Comparison of ENCODE assay signal across 42 cellular contexts in the genomic region with DNA sequence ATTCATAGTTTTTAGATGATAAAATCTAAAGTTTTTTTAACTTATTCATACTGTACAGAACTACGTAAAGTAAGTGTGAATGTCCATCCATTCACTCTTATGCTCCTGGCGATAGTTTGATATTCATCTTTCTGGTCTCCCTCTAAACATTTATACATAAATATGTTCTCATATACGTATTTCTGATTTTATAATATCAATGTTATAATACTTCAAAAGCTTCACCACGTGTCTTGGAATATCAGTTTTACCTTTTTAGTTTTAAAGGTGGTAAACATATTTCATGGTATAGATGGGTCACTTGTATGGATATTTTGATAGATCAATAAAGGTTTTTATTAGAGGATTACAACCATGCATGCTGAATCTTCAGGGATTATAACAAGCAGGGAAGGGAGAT. TPM values are rescaled to one million over a fixed set of nuclear protein-coding genes. Genes with fewer than 3 reads are reported as not detected.
"Had no signal": no experiment of that assay in that cellular context is flagged by ENCODE, and none has a peak within 500 bp of the region (broad histone marks: within the 10 kb centered on the region; RNA-seq: fewer than 3 reads in every experiment).

No MANE protein-coding gene starts in this region.

- ATAC-seq: activated naive CD4-positive, alpha-beta T cell treated with anti-CD3 and anti-CD28 coated beads, Interleukin-2, amount 50 U/mL, for 72 hours; activated naive CD8-positive, alpha-beta T cell treated with anti-CD3 and anti-CD28 coated beads, Interleukin-2, amount 50 U/mL, for 24 hours; activated T-cell treated with anti-CD3 and anti-CD28 coated beads, Interleukin-2, amount 50 U/mL, for 4 hours; activated T-cell treated with anti-CD3 and anti-CD28 coated beads, Interleukin-2, amount 50 U/mL, for 72 hours; activated T-helper 17 cell treated with anti-CD3 and anti-CD28 coated beads, Interleukin-2, amount 50 U/mL, for 72 hours; body of pancreas had no signal

- H3K4me1 Mint-ChIP-seq: activated naive CD4-positive, alpha-beta T cell treated with anti-CD3 and anti-CD28 coated beads, Interleukin-2, amount 10 ng/mL, durations not matched to agents 7 days and 5 days; activated naive CD4-positive, alpha-beta T cell treated with anti-CD3 and anti-CD28 coated beads, Interleukin-2, amount 50 U/mL, for 24 hours; activated naive CD8-positive, alpha-beta T cell treated with anti-CD3 and anti-CD28 coated beads for 36 hours; activated naive CD8-positive, alpha-beta T cell treated with anti-CD3 and anti-CD28 coated beads, Interleukin-2, amount 10 ng/mL, durations not matched to agents 7 days and 5 days; activated naive CD8-positive, alpha-beta T cell treated with anti-CD3 and anti-CD28 coated beads, Interleukin-2, amount 50 U/mL, for 24 hours; activated T-helper 17 cell treated with anti-CD3 and anti-CD28 coated beads, Interleukin-2, amount 50 U/mL, for 72 hours; brain; central memory CD8-positive, alpha-beta T cell had no signal

- H3K9me3 Mint-ChIP-seq: activated naive CD4-positive, alpha-beta T cell treated with anti-CD3 and anti-CD28 coated beads for 36 hours; activated naive CD4-positive, alpha-beta T cell treated with anti-CD3 and anti-CD28 coated beads, Interleukin-2, amount 10 ng/mL, durations not matched to agents 7 days and 5 days; activated naive CD4-positive, alpha-beta T cell treated with anti-CD3 and anti-CD28 coated beads, Interleukin-2, amount 50 U/mL, for 24 hours; activated naive CD4-positive, alpha-beta T cell treated with anti-CD3 and anti-CD28 coated beads, Interleukin-2, amount 50 U/mL, for 72 hours; activated naive CD8-positive, alpha-beta T cell treated with anti-CD3 and anti-CD28 coated beads, Interleukin-2, amount 10 ng/mL, durations not matched to agents 7 days and 5 days; activated naive CD8-positive, alpha-beta T cell treated with anti-CD3 and anti-CD28 coated beads, Interleukin-2, amount 50 U/mL, for 24 hours; activated T-cell treated with anti-CD3 and anti-CD28 coated beads, Interleukin-2, amount 50 U/mL, for 24 hours; activated T-cell treated with anti-CD3 and anti-CD28 coated beads, Interleukin-2, amount 50 U/mL, for 4 hours; activated T-cell treated with anti-CD3 and anti-CD28 coated beads, Interleukin-2, amount 50 U/mL, for 72 hours; activated T-helper 1 cell treated with anti-CD3 and anti-CD28 coated beads, Interleukin-12 subunit alpha, Interleukin-12 subunit beta, Interleukin-2, Interleukin-4 antibody, amounts not matched to agents 30 ng/mL and 10 ng/mL and 1 ng/mL, durations not matched to agents 14 hours and 24 hours and 36 hours; activated T-helper 17 cell treated with anti-CD3 and anti-CD28 coated beads, Interleukin-2, amount 50 U/mL, for 72 hours; activated T-helper 2 cell treated with anti-CD3 and anti-CD28 coated beads, Interferon-gamma antibody, Interleukin-2, Interleukin-4, amounts not matched to agents 10 μg/mL and 5 μg/mL and 100 μg/mL, durations not matched to agents 14 hours and 24 hours and 36 hours; brain; central memory CD8-positive, alpha-beta T cell had no signal

- H3K36me3 ChIP-seq: adrenal gland, ascending aorta, brain microvascular endothelial cell, breast epithelium, cardiac muscle cell had no signal

- H3K27ac ChIP-seq: adrenal gland, ascending aorta, body of pancreas, brain microvascular endothelial cell, breast epithelium, cardiac muscle cell had no signal

- H3K27me3 Mint-ChIP-seq: activated naive CD4-positive, alpha-beta T cell treated with anti-CD3 and anti-CD28 coated beads, Interleukin-2, amount 10 ng/mL, durations not matched to agents 7 days and 5 days; activated naive CD4-positive, alpha-beta T cell treated with anti-CD3 and anti-CD28 coated beads, Interleukin-2, amount 50 U/mL, for 24 hours; activated naive CD8-positive, alpha-beta T cell treated with anti-CD3 and anti-CD28 coated beads for 36 hours; activated naive CD8-positive, alpha-beta T cell treated with anti-CD3 and anti-CD28 coated beads, Interleukin-2, amount 10 ng/mL, durations not matched to agents 7 days and 5 days; activated naive CD8-positive, alpha-beta T cell treated with anti-CD3 and anti-CD28 coated beads, Interleukin-2, amount 50 U/mL, for 24 hours; activated T-cell treated with anti-CD3 and anti-CD28 coated beads, Interleukin-2, amount 50 U/mL, for 24 hours; activated T-helper 17 cell treated with anti-CD3 and anti-CD28 coated beads, Interleukin-2, amount 50 U/mL, for 72 hours; brain; central memory CD8-positive, alpha-beta T cell had no signal

- DNase-seq: activated effector memory CD4-positive, alpha-beta T cell treated with anti-CD3 and anti-CD28 coated beads, Interleukin-2, amount 50 U/mL, for 16 hours; activated effector memory CD4-positive, alpha-beta T cell treated with Interleukin-2 at 50 U/mL for 16 hours; activated gamma-delta T cell; activated gamma-delta T cell treated with Interleukin-2 at 50 U/mL for 16 hours; activated naive CD4-positive, alpha-beta T cell; activated naive CD4-positive, alpha-beta T cell treated with anti-CD3 and anti-CD28 coated beads for 36 hours; activated naive CD4-positive, alpha-beta T cell treated with anti-CD3 and anti-CD28 coated beads, Interleukin-2, amount 10 ng/mL, durations not matched to agents 7 days and 5 days; activated naive CD4-positive, alpha-beta T cell treated with anti-CD3 and anti-CD28 coated beads, Interleukin-2, amount 50 U/mL, for 16 hours; activated naive CD4-positive, alpha-beta T cell treated with Interleukin-2 at 50 U/mL for 16 hours; activated naive CD8-positive, alpha-beta T cell treated with anti-CD3 and anti-CD28 coated beads for 36 hours; activated naive CD8-positive, alpha-beta T cell treated with anti-CD3 and anti-CD28 coated beads, Interleukin-2, amount 10 ng/mL, durations not matched to agents 7 days and 5 days; activated naive CD8-positive, alpha-beta T cell treated with anti-CD3 and anti-CD28 coated beads, Interleukin-2, amount 50 U/mL, for 24 hours; activated T-cell treated with anti-CD3 and anti-CD28 coated beads, Interleukin-2, amount 50 U/mL, for 1 hour; activated T-cell treated with anti-CD3 and anti-CD28 coated beads, Interleukin-2, amount 50 U/mL, for 24 hours; activated T-cell treated with anti-CD3 and anti-CD28 coated beads, Interleukin-2, amount 50 U/mL, for 4 hours; activated T-cell treated with anti-CD3 and anti-CD28 coated beads, Interleukin-2, amount 50 U/mL, for 48 hours; activated T-cell treated with anti-CD3 and anti-CD28 coated beads, Interleukin-2, amount 50 U/mL, for 72 hours; adrenal gland; amniotic stem cell; amygdala; anterior cingulate cortex; aorta; body of pancreas; brain microvascular endothelial cell; caudate nucleus; central memory CD4-positive, alpha-beta T cell; cerebellar nuclear complex had no signal

- H3K27me3 ChIP-seq: adrenal gland, ascending aorta, body of pancreas, brain microvascular endothelial cell, breast epithelium, cardiac muscle cell had no signal

- H3K9me3 ChIP-seq: adrenal gland, ascending aorta, body of pancreas, breast epithelium had no signal

- H3K4me3 ChIP-seq: adrenal gland, ascending aorta, body of pancreas, breast epithelium, cardiac muscle cell had no signal

- FAIRE-seq: astrocyte, bronchial epithelial cell had no signal

- H3K36me3 Mint-ChIP-seq: activated naive CD4-positive, alpha-beta T cell treated with anti-CD3 and anti-CD28 coated beads, Interleukin-2, amount 10 ng/mL, durations not matched to agents 7 days and 5 days; activated naive CD4-positive, alpha-beta T cell treated with anti-CD3 and anti-CD28 coated beads, Interleukin-2, amount 50 U/mL, for 24 hours; activated naive CD4-positive, alpha-beta T cell treated with anti-CD3 and anti-CD28 coated beads, Interleukin-2, amount 50 U/mL, for 72 hours; activated naive CD8-positive, alpha-beta T cell; activated naive CD8-positive, alpha-beta T cell treated with anti-CD3 and anti-CD28 coated beads for 36 hours; activated naive CD8-positive, alpha-beta T cell treated with anti-CD3 and anti-CD28 coated beads, Interleukin-2, amount 10 ng/mL, durations not matched to agents 7 days and 5 days; brain had no signal

- H3K4me3 Mint-ChIP-seq: activated naive CD4-positive, alpha-beta T cell treated with anti-CD3 and anti-CD28 coated beads for 36 hours; activated naive CD4-positive, alpha-beta T cell treated with anti-CD3 and anti-CD28 coated beads, Interleukin-2, amount 10 ng/mL, durations not matched to agents 7 days and 5 days; activated naive CD4-positive, alpha-beta T cell treated with anti-CD3 and anti-CD28 coated beads, Interleukin-2, amount 50 U/mL, for 24 hours; activated naive CD8-positive, alpha-beta T cell; activated naive CD8-positive, alpha-beta T cell treated with anti-CD3 and anti-CD28 coated beads for 36 hours; activated naive CD8-positive, alpha-beta T cell treated with anti-CD3 and anti-CD28 coated beads, Interleukin-2, amount 10 ng/mL, durations not matched to agents 7 days and 5 days; activated naive CD8-positive, alpha-beta T cell treated with anti-CD3 and anti-CD28 coated beads, Interleukin-2, amount 50 U/mL, for 24 hours; activated T-cell treated with anti-CD3 and anti-CD28 coated beads, Interleukin-2, amount 50 U/mL, for 24 hours; activated T-cell treated with anti-CD3 and anti-CD28 coated beads, Interleukin-2, amount 50 U/mL, for 4 hours; activated T-cell treated with anti-CD3 and anti-CD28 coated beads, Interleukin-2, amount 50 U/mL, for 72 hours; activated T-helper 1 cell treated with anti-CD3 and anti-CD28 coated beads, Interleukin-12 subunit alpha, Interleukin-12 subunit beta, Interleukin-2, Interleukin-4 antibody, amounts not matched to agents 30 ng/mL and 10 ng/mL and 1 ng/mL, durations not matched to agents 14 hours and 24 hours and 36 hours; activated T-helper 17 cell treated with anti-CD3 and anti-CD28 coated beads, Interleukin-2, amount 50 U/mL, for 72 hours; brain; central memory CD8-positive, alpha-beta T cell had no signal

- H3K27ac Mint-ChIP-seq: activated naive CD4-positive, alpha-beta T cell treated with anti-CD3 and anti-CD28 coated beads for 36 hours; activated naive CD4-positive, alpha-beta T cell treated with anti-CD3 and anti-CD28 coated beads, Interleukin-2, amount 10 ng/mL, durations not matched to agents 7 days and 5 days; activated naive CD4-positive, alpha-beta T cell treated with anti-CD3 and anti-CD28 coated beads, Interleukin-2, amount 50 U/mL, for 24 hours; activated naive CD4-positive, alpha-beta T cell treated with anti-CD3 and anti-CD28 coated beads, Interleukin-2, amount 50 U/mL, for 72 hours; activated naive CD8-positive, alpha-beta T cell; activated naive CD8-positive, alpha-beta T cell treated with anti-CD3 and anti-CD28 coated beads for 36 hours; activated naive CD8-positive, alpha-beta T cell treated with anti-CD3 and anti-CD28 coated beads, Interleukin-2, amount 10 ng/mL, durations not matched to agents 7 days and 5 days; activated naive CD8-positive, alpha-beta T cell treated with anti-CD3 and anti-CD28 coated beads, Interleukin-2, amount 50 U/mL, for 24 hours; activated T-cell treated with anti-CD3 and anti-CD28 coated beads, Interleukin-2, amount 50 U/mL, for 24 hours; activated T-cell treated with anti-CD3 and anti-CD28 coated beads, Interleukin-2, amount 50 U/mL, for 72 hours; activated T-helper 1 cell treated with anti-CD3 and anti-CD28 coated beads, Interleukin-12 subunit alpha, Interleukin-12 subunit beta, Interleukin-2, Interleukin-4 antibody, amounts not matched to agents 30 ng/mL and 10 ng/mL and 1 ng/mL, durations not matched to agents 14 hours and 24 hours and 36 hours; activated T-helper 17 cell treated with anti-CD3 and anti-CD28 coated beads, Interleukin-2, amount 50 U/mL, for 72 hours; activated T-helper 2 cell treated with anti-CD3 and anti-CD28 coated beads, Interferon-gamma antibody, Interleukin-2, Interleukin-4, amounts not matched to agents 10 μg/mL and 5 μg/mL and 100 μg/mL, durations not matched to agents 14 hours and 24 hours and 36 hours; brain had no signal

- H3K4me1 ChIP-seq: adrenal gland, ascending aorta, body of pancreas, breast epithelium had no signal

RNA-seq across cellular contexts. Expression of gene RHAG, which starts 10.3 kb away (rescaled TPM):
- total RNA-seq: activated naive CD4-positive, alpha-beta T cell treated with anti-CD3 and anti-CD28 coated beads for 36 hours; activated naive CD4-positive, alpha-beta T cell treated with anti-CD3 and anti-CD28 coated beads, Interleukin-2, amount 50 U/mL, for 72 hours; activated naive CD8-positive, alpha-beta T cell treated with anti-CD3 and anti-CD28 coated beads for 36 hours; activated naive CD8-positive, alpha-beta T cell treated with anti-CD3 and anti-CD28 coated beads, Interleukin-2, amount 10 ng/mL, durations not matched to agents 7 days and 5 days; activated T-cell treated with anti-CD3 and anti-CD28 coated beads, Interleukin-2, amount 50 U/mL, for 72 hours; activated T-helper 1 cell treated with anti-CD3 and anti-CD28 coated beads, Interleukin-12 subunit alpha, Interleukin-12 subunit beta, Interleukin-2, Interleukin-4 antibody, amounts not matched to agents 30 ng/mL and 10 ng/mL and 1 ng/mL, durations not matched to agents 14 hours and 24 hours and 36 hours; activated T-helper 17 cell treated with anti-CD3 and anti-CD28 coated beads, Interleukin-2, amount 50 U/mL, for 72 hours; activated T-helper 2 cell treated with anti-CD3 and anti-CD28 coated beads, Interferon-gamma antibody, Interleukin-2, Interleukin-4, amounts not matched to agents 10 μg/mL and 5 μg/mL and 100 μg/mL, durations not matched to agents 14 hours and 24 hours and 36 hours; aorta; ascending aorta; astrocyte; body of pancreas; breast epithelium; bronchial epithelial cell; cardiac muscle cell; cardiac septum; chondrocyte had no signal
- polyA plus RNA-seq: aorta, cardiac muscle cell had no signal
